Comparison of ENCODE assay signal across 8 cellular contexts in genomic region chr10:61943699-61944444, GRCh38.
DNase-seq lines count a peak whose midpoint lies in the region; ATAC-seq lines count a peak whose summit lies in the region.

No MANE protein-coding gene starts in this region.

- no peaks in the 10 kb centered on the region for H3K27me3 ChIP-seq in adipocyte (replicated peaks; ENCODE audit: control insufficient read depth, insufficient read depth, low read length)

- ATAC-seq in GM19043 (IDR thresholded peaks at IDR 0.05; ENCODE audit: low read depth, unreplicated experiment) (peak; percentile 36), HG03558 (IDR thresholded peaks at IDR 0.05; ENCODE audit: extremely low read depth, unreplicated experiment) (peak; percentile 38)

- H3K9ac ChIP-seq in adipocyte (ENCODE audit: low read length), result peak overlapping the region; percentile 86

- H3K4me3 ChIP-seq in adipocyte (ENCODE audit: low read length), result peak overlapping the region; percentile 76

- DNase-seq in AG08395 (ENCODE audit: low spot score) (peak; percentile 19), adipocyte (ENCODE audit: low read depth) (peak; percentile 59), iris pigment epithelial cell (ENCODE audit: low read depth) (peak; percentile 85), superior temporal gyrus (ENCODE audit: extremely low spot score) (peak; percentile 53), NCI-H187 treated with DMSO at 0.1 percent for 48 hours (lab: John Stamatoyannopoulos, UW) (no peak), NCI-H345 treated with DMSO at 0.1 percent for 48 hours (lab: John Stamatoyannopoulos, UW; ENCODE audit: unreplicated experiment) (no peak)

- peaks cover 4% of the 10 kb centered on the region for H3K36me3 ChIP-seq in adipocyte (ENCODE audit: control insufficient read depth, insufficient read depth, low read length, severe bottlenecking)

- H3K9me3 ChIP-seq in adipocyte (ENCODE audit: control insufficient read depth, low read length), result no peaks in the 10 kb centered on the region

- peaks cover 62% of the 10 kb centered on the region for H3K4me1 ChIP-seq in adipocyte (ENCODE audit: control insufficient read depth, insufficient read depth, low read length)

Comparison
In these comparisons a context has a peak if more than half of its experiments do, and no peak if none do; other contexts are left out.
1. DNase-seq: peak in AG08395 (single experiment), adipocyte (single experiment), iris pigment epithelial cell (single experiment) and superior temporal gyrus (single experiment); none in NCI-H187 treated with DMSO at 0.1 percent for 48 hours (single experiment) and NCI-H345 treated with DMSO at 0.1 percent for 48 hours (single experiment).